Comparison of ENCODE assay signal across 10 cellular contexts in the genomic region with DNA sequence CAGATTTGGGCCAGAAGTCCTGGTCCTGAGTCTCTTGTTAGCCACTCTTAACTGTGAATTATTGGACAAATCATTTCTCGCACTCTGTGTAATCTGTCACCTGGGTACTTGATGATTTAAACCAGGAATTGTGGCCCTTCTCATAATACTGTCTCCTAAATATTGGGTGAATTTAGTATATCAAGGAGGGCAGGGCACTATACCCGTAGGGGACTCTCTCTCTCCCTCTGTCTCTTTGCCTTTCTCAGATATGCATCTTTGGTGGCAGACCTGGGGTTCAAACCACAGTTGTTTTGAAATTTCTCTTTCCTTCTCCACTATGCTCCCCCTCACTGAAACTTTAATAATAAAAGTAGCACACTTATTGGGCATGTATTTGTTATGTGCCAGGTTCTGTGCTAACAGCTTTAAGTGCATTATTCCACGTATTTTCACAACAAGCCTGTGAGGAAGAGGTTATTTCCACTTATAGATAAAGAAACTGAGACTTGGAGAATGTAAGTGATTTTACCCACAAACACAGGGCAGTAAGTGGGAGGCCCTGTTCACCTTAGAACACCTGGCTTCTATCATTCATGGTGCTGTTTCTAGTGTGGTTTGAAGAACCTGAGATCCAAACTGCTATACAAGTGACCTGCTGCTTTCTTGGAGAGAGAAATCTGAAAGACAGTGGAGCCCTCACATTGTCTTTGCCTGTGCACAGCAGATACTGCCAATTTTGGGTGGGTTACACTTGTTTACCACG. TPM values are rescaled to one million over a fixed set of nuclear protein-coding genes. Genes with fewer than 3 reads are reported as not detected.
DNase-seq lines count a peak whose midpoint lies in the region; ATAC-seq lines count a peak whose summit lies in the region.
"Had no signal": no experiment of that assay in that cellular context is flagged by ENCODE, and none has a peak within 500 bp of the region (broad histone marks: within the 10 kb centered on the region; RNA-seq: fewer than 3 reads in every experiment).

No MANE protein-coding gene starts in this region.

- peaks cover 53% of the 10 kb centered on the region for H3K4me1 Mint-ChIP-seq in activated CD4-positive, alpha-beta T cell treated with anti-CD3 and anti-CD28 coated beads, Interleukin-2, amount 10 ng/mL, durations not matched to agents 24 days and 14 days
- H3K4me1 Mint-ChIP-seq in activated T-helper 17 cell treated with anti-CD3 and anti-CD28 coated beads, Interleukin-2, amount 50 U/mL, for 72 hours = peaks cover 43% of the 10 kb centered on the region

- peak overlapping the region; percentile 52 for H3K27ac ChIP-seq in skeletal muscle tissue (ENCODE audit: low read depth, low read length)
- H3K27ac ChIP-seq: A549 had no signal

- ATAC-seq in HG02759 (IDR thresholded peaks at IDR 0.05; ENCODE audit: unreplicated experiment) (peak; percentile 43), HG02938 (IDR thresholded peaks at IDR 0.05; ENCODE audit: unreplicated experiment) (no peak)
- ATAC-seq in activated T-helper 17 cell treated with anti-CD3 and anti-CD28 coated beads, Interleukin-2, amount 50 U/mL, for 72 hours (replicated peaks) = peak; percentile 59
- ATAC-seq: A549 had no signal

- DNase-seq in activated CD4-positive, alpha-beta T cell treated with anti-CD3 and anti-CD28 coated beads, Interleukin-2, amount 10 ng/mL, durations not matched to agents 24 days and 14 days = no peak
- DNase-seq in activated CD4-positive, alpha-beta T cell treated with anti-CD3 and anti-CD28 coated beads, Interleukin-2, amount 50 U/mL, for 1 hour = no peak
- DNase-seq in ecto neural progenitor cell (ENCODE audit: low spot score) = no peak
- no peak for DNase-seq in NCI-H774 (lab: John Stamatoyannopoulos, UW)
- DNase-seq: NCI-H1105 had no signal

- H3K9me3 ChIP-seq in skeletal muscle tissue (ENCODE audit: control insufficient read depth in 3 of 3, low read length in 3 of 3) = no peaks in the 10 kb centered on the region
- H3K9me3 ChIP-seq: A549 had no signal

- peak overlapping the region; percentile 82 for H3K4me3 Mint-ChIP-seq in activated CD4-positive, alpha-beta T cell treated with anti-CD3 and anti-CD28 coated beads, Interleukin-2, amount 10 ng/mL, durations not matched to agents 24 days and 14 days
- peak overlapping the region; percentile 89 for H3K4me3 Mint-ChIP-seq in activated T-helper 17 cell treated with anti-CD3 and anti-CD28 coated beads, Interleukin-2, amount 50 U/mL, for 72 hours

- peak overlapping the region; percentile 91 for H3K27ac Mint-ChIP-seq in activated CD4-positive, alpha-beta T cell treated with anti-CD3 and anti-CD28 coated beads, Interleukin-2, amount 10 ng/mL, durations not matched to agents 24 days and 14 days
- peak overlapping the region; percentile 90 for H3K27ac Mint-ChIP-seq in activated T-helper 17 cell treated with anti-CD3 and anti-CD28 coated beads, Interleukin-2, amount 50 U/mL, for 72 hours

- H3K27me3 Mint-ChIP-seq in activated CD4-positive, alpha-beta T cell treated with anti-CD3 and anti-CD28 coated beads, Interleukin-2, amount 10 ng/mL, durations not matched to agents 24 days and 14 days = no peaks in the 10 kb centered on the region
- H3K27me3 Mint-ChIP-seq in activated T-helper 17 cell treated with anti-CD3 and anti-CD28 coated beads, Interleukin-2, amount 50 U/mL, for 72 hours = no peaks in the 10 kb centered on the region

- H3K4me1 ChIP-seq in skeletal muscle tissue (ENCODE audit: control insufficient read depth in 3 of 3, insufficient read depth in 3 of 3, low read length in 3 of 3) = peaks cover 4 to 14% (median 6%) of the 10 kb centered on the region in 3 donors
- H3K4me1 ChIP-seq: A549 had no signal

- no peaks in the 10 kb centered on the region for H3K9me3 Mint-ChIP-seq in activated CD4-positive, alpha-beta T cell treated with anti-CD3 and anti-CD28 coated beads, Interleukin-2, amount 10 ng/mL, durations not matched to agents 24 days and 14 days
- no peaks in the 10 kb centered on the region for H3K9me3 Mint-ChIP-seq in activated T-helper 17 cell treated with anti-CD3 and anti-CD28 coated beads, Interleukin-2, amount 50 U/mL, for 72 hours

- intact Hi-C loops in activated CD4-positive, alpha-beta T cell treated with anti-CD3 and anti-CD28 coated beads, Interleukin-2, amount 10 ng/mL, durations not matched to agents 24 days and 14 days (cut with micrococcal nuclease) = loop anchor here (2.0 to 10.0 kb wide), 3 partner anchors 102 to 412 kb away; a partner anchor contains a TSS

- peaks cover 31% of the 10 kb centered on the region for H3K36me3 Mint-ChIP-seq in activated CD4-positive, alpha-beta T cell treated with anti-CD3 and anti-CD28 coated beads, Interleukin-2, amount 10 ng/mL, durations not matched to agents 24 days and 14 days (ENCODE audit: low read depth)
- H3K36me3 Mint-ChIP-seq in activated T-helper 17 cell treated with anti-CD3 and anti-CD28 coated beads, Interleukin-2, amount 50 U/mL, for 72 hours (ENCODE audit: low read depth) = peaks cover 84% of the 10 kb centered on the region

- H3K36me3 ChIP-seq in skeletal muscle tissue (ENCODE audit: control insufficient read depth in 3 of 3, insufficient read depth in 3 of 3, low read length in 3 of 3) = peaks cover 0 to 6% (median 0%) of the 10 kb centered on the region in 3 donors

- H3K9ac ChIP-seq in skeletal muscle tissue (ENCODE audit: low read depth in 1 of 3, low read length in 3 of 3) = no peak overlapping the region

- peaks cover 0 to 3% (median 0%) of the 10 kb centered on the region in 3 donors for H3K27me3 ChIP-seq in skeletal muscle tissue (ENCODE audit: control insufficient read depth in 3 of 3, insufficient read depth in 3 of 3, low read length in 3 of 3)

- H3K4me3 ChIP-seq in skeletal muscle tissue (ENCODE audit: low read length in 3 of 3) = no peak overlapping the region
- H3K4me3 ChIP-seq: A549 had no signal

RNA-seq across cellular contexts. Expression of a gene that starts 11.8 kb away (rescaled TPM):
- total RNA-seq in activated CD4-positive, alpha-beta T cell treated with anti-CD3 and anti-CD28 coated beads, Interleukin-2, amount 10 ng/mL, durations not matched to agents 24 days and 14 days = 29.9 and 31.1 TPM in 2 replicates
- 100 to 1,000 TPM; 105 to 121 TPM for total RNA-seq in activated T-helper 17 cell treated with anti-CD3 and anti-CD28 coated beads, Interleukin-2, amount 50 U/mL, for 72 hours
- 8.4 TPM for total RNA-seq in skeletal muscle tissue

RNA-seq across cellular contexts. Expression of a gene that starts 49.8 kb away (rescaled TPM):
- total RNA-seq in activated CD4-positive, alpha-beta T cell treated with anti-CD3 and anti-CD28 coated beads, Interleukin-2, amount 10 ng/mL, durations not matched to agents 24 days and 14 days = 8.8 and 8.9 TPM in 2 replicates
- total RNA-seq in activated T-helper 17 cell treated with anti-CD3 and anti-CD28 coated beads, Interleukin-2, amount 50 U/mL, for 72 hours = 10 to 100 TPM; 14.6 to 29.6 TPM
- 314 TPM for total RNA-seq in skeletal muscle tissue

Comparison
In these comparisons a context has a peak if more than half of its experiments do, and no peak if none do; other contexts are left out.
1. RNA of a gene that starts 49.8 kb away (total RNA-seq): 314 TPM in skeletal muscle tissue (single experiment); 14.6 to 29.6 TPM in activated T-helper 17 cell treated with anti-CD3 and anti-CD28 coated beads, Interleukin-2, amount 50 U/mL, for 72 hours and 8.8 to 8.9 TPM in activated CD4-positive, alpha-beta T cell treated with anti-CD3 and anti-CD28 coated beads, Interleukin-2, amount 10 ng/mL, durations not matched to agents 24 days and 14 days; every median in the first group is over 10 times any median in the second.